In genomic region chr21:38478782-38479181, GRCh38 we compare ENCODE assay signal across 1 cellular context.
TF ChIP-seq lines count a peak whose summit lies in the region.

No MANE protein-coding gene starts in this region.

TF ChIP-seq in K562, 482 proteins besides CTCF, POLR2A, EP300 and RAD21 (continued from another document and continues in another):
- no peak for TF ChIP-seq ATF3 (IDR thresholded peaks at IDR 0.05)
- TF ChIP-seq ATF3 (CRISPR knock-in tag; conservative IDR thresholded peaks at IDR 0.05), result no peak
- TF ChIP-seq CSDE1 (IDR thresholded peaks at IDR 0.05), result no peak
- no peak for TF ChIP-seq ZNF143 (CRISPR knock-in tag; IDR thresholded peaks at IDR 0.05)
- no peak for TF ChIP-seq HINFP (tag; conservative IDR thresholded peaks at IDR 0.05; ENCODE audit: low read depth)
- TF ChIP-seq YBX1 (IDR thresholded peaks at IDR 0.05), result no peak
- TF ChIP-seq PRMT5 (CRISPR knock-in tag; IDR thresholded peaks at IDR 0.05), result no peak
- TF ChIP-seq CBX3 (IDR thresholded peaks at IDR 0.05; ENCODE audit: borderline replicate concordance in 1 of 2, low read length in 2 of 2), result no peak
- no peak for TF ChIP-seq ZBTB34 (CRISPR knock-in tag; IDR thresholded peaks at IDR 0.05)
- TF ChIP-seq NR3C1 (CRISPR knock-in tag; IDR thresholded peaks at IDR 0.05), result no peak
- TF ChIP-seq RNF2 (IDR thresholded peaks at IDR 0.05), result peak; percentile 16; the same call in 1 of the 2 replicates
- no peak for TF ChIP-seq ATF1 (CRISPR knock-in tag; IDR thresholded peaks at IDR 0.05)
- peak; percentile 19; the same call in 1 of the 2 replicates for TF ChIP-seq ATF1 (tag; IDR thresholded peaks at IDR 0.05)
- no peak for TF ChIP-seq ZZZ3 (IDR thresholded peaks at IDR 0.05)
- TF ChIP-seq BHLHE40 (IDR thresholded peaks at IDR 0.05; ENCODE audit: low read length), result no peak
- TF ChIP-seq DMBX1 (CRISPR knock-in tag; IDR thresholded peaks at IDR 0.05; ENCODE audit: borderline replicate concordance), result no peak
- no peak for TF ChIP-seq ZNF780A (CRISPR knock-in tag; IDR thresholded peaks at IDR 0.05)
- no peak for TF ChIP-seq SPI1 (IDR thresholded peaks at IDR 0.05; ENCODE audit: borderline replicate concordance, low read depth, low read length)
- no peak for TF ChIP-seq GATAD2B (IDR thresholded peaks at IDR 0.05; ENCODE audit: borderline replicate concordance)
- no peak for TF ChIP-seq ZNF589 (CRISPR knock-in tag; IDR thresholded peaks at IDR 0.05; ENCODE audit: low read depth)
- no peak for TF ChIP-seq ZKSCAN1 (IDR thresholded peaks at IDR 0.05; ENCODE audit: low read depth, low read length)
- no peak for TF ChIP-seq ZNF584 (CRISPR knock-in tag; IDR thresholded peaks at IDR 0.05; ENCODE audit: low read depth)
- TF ChIP-seq ZNF175 (CRISPR knock-in tag; IDR thresholded peaks at IDR 0.05; ENCODE audit: low read depth), result no peak
- TF ChIP-seq USF2 (CRISPR knock-in tag; IDR thresholded peaks at IDR 0.05), result no peak
- TF ChIP-seq MTA2 (IDR thresholded peaks at IDR 0.05; ENCODE audit: low read depth), result no peak
- TF ChIP-seq RHOXF2B (CRISPR knock-in tag; conservative IDR thresholded peaks at IDR 0.05), result no peak
- no peak for TF ChIP-seq PHF20 (IDR thresholded peaks at IDR 0.05; ENCODE audit: partially characterized antibody)
- no peak for TF ChIP-seq PBX2 (CRISPR knock-in tag; IDR thresholded peaks at IDR 0.05; ENCODE audit: low read depth)
- TF ChIP-seq PBX2 (tag; conservative IDR thresholded peaks at IDR 0.05; ENCODE audit: low read depth), result no peak; the same call in 1 of the 2 replicates
- no peak for TF ChIP-seq PHF8 (IDR thresholded peaks at IDR 0.05; ENCODE audit: borderline replicate concordance, low read length)
- no peak for TF ChIP-seq FOXK1 (CRISPR knock-in tag; IDR thresholded peaks at IDR 0.05; ENCODE audit: borderline replicate concordance)
- TF ChIP-seq MECOM (CRISPR knock-in tag; IDR thresholded peaks at IDR 0.05), result no peak
- TF ChIP-seq GATAD2A (IDR thresholded peaks at IDR 0.05), result no peak
- no peak for TF ChIP-seq TAF9B (IDR thresholded peaks at IDR 0.05; ENCODE audit: partially characterized antibody)
- TF ChIP-seq RBM14 (IDR thresholded peaks at IDR 0.05; ENCODE audit: borderline replicate concordance, insufficient read depth, low read depth, low read length), result no peak
- TF ChIP-seq HOXB6 (CRISPR knock-in tag; IDR thresholded peaks at IDR 0.05; ENCODE audit: borderline replicate concordance), result no peak
- TF ChIP-seq HES1 (IDR thresholded peaks at IDR 0.05; ENCODE audit: low read depth), result peak; percentile 86
- TF ChIP-seq MBD2 (IDR thresholded peaks at IDR 0.05; ENCODE audit: borderline replicate concordance, low read depth), result no peak
- no peak for TF ChIP-seq ZKSCAN8 (CRISPR knock-in tag; IDR thresholded peaks at IDR 0.05)
- no peak for TF ChIP-seq ZNF644 (tag; IDR thresholded peaks at IDR 0.05; ENCODE audit: low read depth)
- TF ChIP-seq HDAC8 (tag; IDR thresholded peaks at IDR 0.05), result no peak
- TF ChIP-seq ARHGAP35 (IDR thresholded peaks at IDR 0.05; ENCODE audit: partially characterized antibody), result no peak
- no peak for TF ChIP-seq PYGO2 (tag; IDR thresholded peaks at IDR 0.05)
- peak in 1 of 2 experiments; percentile 88; a peak in 2 of 4 replicates for TF ChIP-seq FOXA3 (CRISPR knock-in tag; conservative IDR thresholded peaks at IDR 0.05 in 1 of 2, IDR thresholded peaks at IDR 0.05 in 1 of 2)
- TF ChIP-seq ARID3A (IDR thresholded peaks at IDR 0.05; ENCODE audit: borderline replicate concordance, low read depth, low read length), result no peak
- no peak for TF ChIP-seq LCOR (CRISPR knock-in tag; IDR thresholded peaks at IDR 0.05)
- no peak for TF ChIP-seq TCF15 (CRISPR knock-in tag; IDR thresholded peaks at IDR 0.05)
- no peak for TF ChIP-seq HDAC3 (IDR thresholded peaks at IDR 0.05; ENCODE audit: borderline replicate concordance, partially characterized antibody)
- TF ChIP-seq DDX20 (tag; IDR thresholded peaks at IDR 0.05; ENCODE audit: low read depth), result no peak
- TF ChIP-seq ZNF239 (CRISPR knock-in tag; IDR thresholded peaks at IDR 0.05), result no peak
- no peak for TF ChIP-seq FIP1L1 (IDR thresholded peaks at IDR 0.05; ENCODE audit: low read depth, low read length, poor library complexity, severe bottlenecking)
- peak; percentile 53; the same call in 1 of the 2 replicates for TF ChIP-seq TEAD4 (IDR thresholded peaks at IDR 0.05; ENCODE audit: low read length)
- no peak for TF ChIP-seq TEAD4 (CRISPR knock-in tag; IDR thresholded peaks at IDR 0.05; ENCODE audit: borderline replicate concordance)
- no peak for TF ChIP-seq SIX5 (IDR thresholded peaks at IDR 0.05; ENCODE audit: borderline replicate concordance in 1 of 2, insufficient read depth in 1 of 2, low read depth in 1 of 2, low read length in 2 of 2)
- peak; percentile 25; the same call in 1 of the 2 replicates for TF ChIP-seq PKNOX1 (IDR thresholded peaks at IDR 0.05)
- no peak for TF ChIP-seq SMARCA5 (IDR thresholded peaks at IDR 0.05)
- TF ChIP-seq PHB (CRISPR knock-in tag; IDR thresholded peaks at IDR 0.05), result no peak
- TF ChIP-seq SMC3 (conservative IDR thresholded peaks at IDR 0.05; ENCODE audit: insufficient read depth, low read depth, low read length), result no peak
- no peak for TF ChIP-seq SRSF1 (IDR thresholded peaks at IDR 0.05; ENCODE audit: low read depth, low read length)
- peak in 1 of 2 experiments; percentile 89; a peak in 2 of 4 replicates for TF ChIP-seq RCOR1 (IDR thresholded peaks at IDR 0.05; ENCODE audit: borderline replicate concordance in 1 of 2, low read depth in 2 of 2, low read length in 2 of 2)
- TF ChIP-seq MAFF (IDR thresholded peaks at IDR 0.05; ENCODE audit: low read length), result no peak
- TF ChIP-seq MYBL2 (IDR thresholded peaks at IDR 0.05; ENCODE audit: low read depth), result no peak
- no peak for TF ChIP-seq MYBL2 (CRISPR knock-in tag; IDR thresholded peaks at IDR 0.05; ENCODE audit: borderline replicate concordance)
- no peak for TF ChIP-seq KAT2B (IDR thresholded peaks at IDR 0.05; ENCODE audit: low read depth, low read length)
- 0 out of 4 replicates have a peak, but pooled peaks of 1 of the 2 experiments have one; percentile 30 for TF ChIP-seq KDM1A (IDR thresholded peaks at IDR 0.05)
- TF ChIP-seq RB1 (IDR thresholded peaks at IDR 0.05; ENCODE audit: low read depth), result no peak
- no peak for TF ChIP-seq MED1 (CRISPR knock-in tag; IDR thresholded peaks at IDR 0.05; ENCODE audit: borderline replicate concordance)
- TF ChIP-seq ATF4 (CRISPR knock-in tag; IDR thresholded peaks at IDR 0.05), result no peak
- no peak for TF ChIP-seq ZNF174 (CRISPR knock-in tag; IDR thresholded peaks at IDR 0.05)
- TF ChIP-seq BRCA1 (IDR thresholded peaks at IDR 0.05), result no peak
- TF ChIP-seq BRCA1 (CRISPR knock-in tag; IDR thresholded peaks at IDR 0.05), result no peak
- peak; percentile 59 for TF ChIP-seq FOSL1 (tag; conservative IDR thresholded peaks at IDR 0.05)
- TF ChIP-seq NFXL1 (CRISPR knock-in tag; IDR thresholded peaks at IDR 0.05), result no peak
